Comparison of ENCODE assay signal across 1 cellular context in the genomic region with DNA sequence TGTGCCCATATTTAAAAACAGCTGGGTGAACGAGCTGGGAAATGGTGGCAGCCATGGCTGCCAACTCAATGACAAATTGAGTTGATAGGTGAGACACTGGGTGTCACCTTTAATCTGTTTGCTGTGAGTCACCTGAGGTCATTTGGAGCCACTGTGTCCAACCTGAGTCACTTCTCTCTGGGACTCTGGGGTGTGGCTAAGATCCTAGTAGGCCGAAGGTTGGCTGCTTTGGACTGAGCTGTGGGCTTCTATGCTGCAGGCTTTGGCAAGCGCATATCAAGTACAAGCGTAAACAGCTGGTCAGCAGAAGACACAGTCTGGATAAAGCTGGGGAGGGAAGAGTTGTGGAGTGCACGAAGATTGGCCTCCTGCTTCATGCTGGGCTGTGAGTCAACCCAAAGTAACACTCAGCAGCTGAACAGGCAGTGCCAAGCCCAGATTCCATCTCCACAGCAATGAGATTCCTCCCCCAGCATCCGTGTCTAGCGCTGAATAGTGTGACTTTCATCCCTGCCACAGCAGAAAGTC.
TF ChIP-seq lines count a peak whose summit lies in the region.

No MANE protein-coding gene starts in this region.

TF ChIP-seq in HepG2, 621 proteins besides CTCF, POLR2A, EP300 and RAD21 (continues in another document):
- TF ChIP-seq SOX13 (IDR thresholded peaks at IDR 0.05) (no peak), SOX13 (CRISPR knock-in tag; conservative IDR thresholded peaks at IDR 0.05 in 1 of 2, IDR thresholded peaks at IDR 0.05 in 1 of 2) (peak in 1 of 2 experiments; percentile 12; a peak in 1 of 4 replicates), MED1 (CRISPR knock-in tag; IDR thresholded peaks at IDR 0.05) (peak; percentile 35; the same call in 1 of the 2 replicates), BRCA1 (CRISPR knock-in tag; IDR thresholded peaks at IDR 0.05) (0 out of 2 replicates have a peak, but pooled peaks have one; percentile 27), NR2F1 (CRISPR knock-in tag; IDR thresholded peaks at IDR 0.05) (0 out of 4 replicates have a peak, but pooled peaks of 1 of the 2 experiments have one; percentile 52), TAF15 (IDR thresholded peaks at IDR 0.05; ENCODE audit: low read depth, low read length, poor library complexity, severe bottlenecking) (no peak), MATR3 (CRISPR knock-in tag; IDR thresholded peaks at IDR 0.05) (no peak), ZNF746 (CRISPR knock-in tag; IDR thresholded peaks at IDR 0.05) (no peak), ARNT2 (CRISPR knock-in tag; IDR thresholded peaks at IDR 0.05; ENCODE audit: low read depth) (no peak), ZNF451 (CRISPR knock-in tag; IDR thresholded peaks at IDR 0.05) (no peak), STAG1 (CRISPR knock-in tag; IDR thresholded peaks at IDR 0.05) (no peak), FOXP1 (IDR thresholded peaks at IDR 0.05) (no peak), FOXP1 (CRISPR knock-in tag; IDR thresholded peaks at IDR 0.05) (0 out of 2 replicates have a peak, but pooled peaks have one; percentile 23), MXI1 (IDR thresholded peaks at IDR 0.05; ENCODE audit: borderline replicate concordance, low read depth, low read length) (no peak), ZNF841 (CRISPR knock-in tag; IDR thresholded peaks at IDR 0.05; ENCODE audit: borderline replicate concordance) (no peak), ZNF792 (CRISPR knock-in tag; IDR thresholded peaks at IDR 0.05) (no peak), SKI (IDR thresholded peaks at IDR 0.05; ENCODE audit: partially characterized antibody) (peak; percentile 22), NFATC3 (CRISPR knock-in tag; IDR thresholded peaks at IDR 0.05) (no peak), SOX5 (CRISPR knock-in tag; IDR thresholded peaks at IDR 0.05; ENCODE audit: borderline replicate concordance) (peak; percentile 16; the same call in 1 of the 2 replicates), PHF8 (CRISPR knock-in tag; IDR thresholded peaks at IDR 0.05) (no peak), MEIS1 (CRISPR knock-in tag; IDR thresholded peaks at IDR 0.05; ENCODE audit: borderline replicate concordance) (peak; percentile 23; the same call in 1 of the 2 replicates), RARA (CRISPR knock-in tag; IDR thresholded peaks at IDR 0.05) (peak; percentile 75), KDM5A (IDR thresholded peaks at IDR 0.05; ENCODE audit: borderline replicate concordance, low read length) (no peak), ZFX (CRISPR knock-in tag; IDR thresholded peaks at IDR 0.05; ENCODE audit: low read depth) (0 out of 2 replicates have a peak, but pooled peaks have one; percentile 37), HOXD1 (CRISPR knock-in tag; IDR thresholded peaks at IDR 0.05) (0 out of 2 replicates have a peak, but pooled peaks have one; percentile 41), ARHGAP35 (CRISPR knock-in tag; IDR thresholded peaks at IDR 0.05; ENCODE audit: borderline replicate concordance) (no peak), SAP130 (CRISPR knock-in tag; IDR thresholded peaks at IDR 0.05; ENCODE audit: low read depth) (peak; percentile 30; the same call in 1 of the 2 replicates), ZNF292 (CRISPR knock-in tag; IDR thresholded peaks at IDR 0.05; ENCODE audit: borderline replicate concordance, low read depth) (0 out of 2 replicates have a peak, but pooled peaks have one; percentile 13), PAWR (CRISPR knock-in tag; IDR thresholded peaks at IDR 0.05; ENCODE audit: borderline replicate concordance) (no peak), XRCC5 (optimal IDR thresholded peaks at IDR 0.05; ENCODE audit: low read length) (peak; percentile 15), LCORL (IDR thresholded peaks at IDR 0.05) (no peak), LCORL (CRISPR knock-in tag; IDR thresholded peaks at IDR 0.05) (0 out of 2 replicates have a peak, but pooled peaks have one; percentile 12), GZF1 (CRISPR knock-in tag; IDR thresholded peaks at IDR 0.05) (no peak), RFX5 (IDR thresholded peaks at IDR 0.05; ENCODE audit: low read depth, low read length) (no peak), BHLHE40 (IDR thresholded peaks at IDR 0.05; ENCODE audit: low read length) (0 out of 2 replicates have a peak, but pooled peaks have one; percentile 16), PPARG (CRISPR knock-in tag; conservative IDR thresholded peaks at IDR 0.05) (peak; percentile 90), SSRP1 (CRISPR knock-in tag; IDR thresholded peaks at IDR 0.05) (no peak), HOXA5 (CRISPR knock-in tag; IDR thresholded peaks at IDR 0.05) (no peak), HDAC1 (CRISPR knock-in tag; IDR thresholded peaks at IDR 0.05) (no peak)
- TF ChIP-seq, protein P1, sequence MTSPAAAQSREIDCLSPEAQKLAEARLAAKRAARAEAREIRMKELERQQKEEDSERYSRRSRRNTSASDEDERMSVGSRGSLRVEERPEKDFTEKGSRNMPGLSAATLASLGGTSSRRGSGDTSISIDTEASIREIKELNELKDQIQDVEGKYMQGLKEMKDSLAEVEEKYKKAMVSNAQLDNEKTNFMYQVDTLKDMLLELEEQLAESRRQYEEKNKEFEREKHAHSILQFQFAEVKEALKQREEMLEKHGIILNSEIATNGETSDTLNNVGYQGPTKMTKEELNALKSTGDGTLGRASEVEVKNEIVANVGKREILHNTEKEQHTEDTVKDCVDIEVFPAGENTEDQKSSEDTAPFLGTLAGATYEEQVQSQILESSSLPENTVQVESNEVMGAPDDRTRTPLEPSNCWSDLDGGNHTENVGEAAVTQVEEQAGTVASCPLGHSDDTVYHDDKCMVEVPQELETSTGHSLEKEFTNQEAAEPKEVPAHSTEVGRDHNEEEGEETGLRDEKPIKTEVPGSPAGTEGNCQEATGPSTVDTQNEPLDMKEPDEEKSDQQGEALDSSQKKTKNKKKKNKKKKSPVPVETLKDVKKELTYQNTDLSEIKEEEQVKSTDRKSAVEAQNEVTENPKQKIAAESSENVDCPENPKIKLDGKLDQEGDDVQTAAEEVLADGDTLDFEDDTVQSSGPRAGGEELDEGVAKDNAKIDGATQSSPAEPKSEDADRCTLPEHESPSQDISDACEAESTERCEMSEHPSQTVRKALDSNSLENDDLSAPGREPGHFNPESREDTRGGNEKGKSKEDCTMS (CRISPR knock-in tag; conservative IDR thresholded peaks at IDR 0.05) = no peak
- TF ChIP-seq, protein P2, sequence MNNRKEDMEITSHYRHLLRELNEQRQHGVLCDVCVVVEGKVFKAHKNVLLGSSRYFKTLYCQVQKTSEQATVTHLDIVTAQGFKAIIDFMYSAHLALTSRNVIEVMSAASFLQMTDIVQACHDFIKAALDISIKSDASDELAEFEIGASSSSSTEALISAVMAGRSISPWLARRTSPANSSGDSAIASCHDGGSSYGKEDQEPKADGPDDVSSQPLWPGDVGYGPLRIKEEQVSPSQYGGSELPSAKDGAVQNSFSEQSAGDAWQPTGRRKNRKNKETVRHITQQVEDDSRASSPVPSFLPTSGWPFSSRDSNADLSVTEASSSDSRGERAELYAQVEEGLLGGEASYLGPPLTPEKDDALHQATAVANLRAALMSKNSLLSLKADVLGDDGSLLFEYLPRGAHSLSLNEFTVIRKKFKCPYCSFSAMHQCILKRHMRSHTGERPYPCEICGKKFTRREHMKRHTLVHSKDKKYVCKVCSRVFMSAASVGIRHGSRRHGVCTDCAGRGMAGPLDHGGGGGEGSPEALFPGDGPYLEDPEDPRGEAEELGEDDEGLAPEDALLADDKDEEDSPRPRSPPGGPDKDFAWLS (CRISPR knock-in tag; IDR thresholded peaks at IDR 0.05; ENCODE audit: borderline replicate concordance) = no peak
- TF ChIP-seq, protein P3, sequence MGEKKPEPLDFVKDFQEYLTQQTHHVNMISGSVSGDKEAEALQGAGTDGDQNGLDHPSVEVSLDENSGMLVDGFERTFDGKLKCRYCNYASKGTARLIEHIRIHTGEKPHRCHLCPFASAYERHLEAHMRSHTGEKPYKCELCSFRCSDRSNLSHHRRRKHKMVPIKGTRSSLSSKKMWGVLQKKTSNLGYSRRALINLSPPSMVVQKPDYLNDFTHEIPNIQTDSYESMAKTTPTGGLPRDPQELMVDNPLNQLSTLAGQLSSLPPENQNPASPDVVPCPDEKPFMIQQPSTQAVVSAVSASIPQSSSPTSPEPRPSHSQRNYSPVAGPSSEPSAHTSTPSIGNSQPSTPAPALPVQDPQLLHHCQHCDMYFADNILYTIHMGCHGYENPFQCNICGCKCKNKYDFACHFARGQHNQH (CRISPR knock-in tag; IDR thresholded peaks at IDR 0.05) = 0 out of 2 replicates have a peak, but pooled peaks have one; percentile 42
- TF ChIP-seq, protein P4, sequence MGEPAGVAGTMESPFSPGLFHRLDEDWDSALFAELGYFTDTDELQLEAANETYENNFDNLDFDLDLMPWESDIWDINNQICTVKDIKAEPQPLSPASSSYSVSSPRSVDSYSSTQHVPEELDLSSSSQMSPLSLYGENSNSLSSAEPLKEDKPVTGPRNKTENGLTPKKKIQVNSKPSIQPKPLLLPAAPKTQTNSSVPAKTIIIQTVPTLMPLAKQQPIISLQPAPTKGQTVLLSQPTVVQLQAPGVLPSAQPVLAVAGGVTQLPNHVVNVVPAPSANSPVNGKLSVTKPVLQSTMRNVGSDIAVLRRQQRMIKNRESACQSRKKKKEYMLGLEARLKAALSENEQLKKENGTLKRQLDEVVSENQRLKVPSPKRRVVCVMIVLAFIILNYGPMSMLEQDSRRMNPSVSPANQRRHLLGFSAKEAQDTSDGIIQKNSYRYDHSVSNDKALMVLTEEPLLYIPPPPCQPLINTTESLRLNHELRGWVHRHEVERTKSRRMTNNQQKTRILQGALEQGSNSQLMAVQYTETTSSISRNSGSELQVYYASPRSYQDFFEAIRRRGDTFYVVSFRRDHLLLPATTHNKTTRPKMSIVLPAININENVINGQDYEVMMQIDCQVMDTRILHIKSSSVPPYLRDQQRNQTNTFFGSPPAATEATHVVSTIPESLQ (CRISPR knock-in tag; conservative IDR thresholded peaks at IDR 0.05) = no peak
- TF ChIP-seq, protein P5, sequence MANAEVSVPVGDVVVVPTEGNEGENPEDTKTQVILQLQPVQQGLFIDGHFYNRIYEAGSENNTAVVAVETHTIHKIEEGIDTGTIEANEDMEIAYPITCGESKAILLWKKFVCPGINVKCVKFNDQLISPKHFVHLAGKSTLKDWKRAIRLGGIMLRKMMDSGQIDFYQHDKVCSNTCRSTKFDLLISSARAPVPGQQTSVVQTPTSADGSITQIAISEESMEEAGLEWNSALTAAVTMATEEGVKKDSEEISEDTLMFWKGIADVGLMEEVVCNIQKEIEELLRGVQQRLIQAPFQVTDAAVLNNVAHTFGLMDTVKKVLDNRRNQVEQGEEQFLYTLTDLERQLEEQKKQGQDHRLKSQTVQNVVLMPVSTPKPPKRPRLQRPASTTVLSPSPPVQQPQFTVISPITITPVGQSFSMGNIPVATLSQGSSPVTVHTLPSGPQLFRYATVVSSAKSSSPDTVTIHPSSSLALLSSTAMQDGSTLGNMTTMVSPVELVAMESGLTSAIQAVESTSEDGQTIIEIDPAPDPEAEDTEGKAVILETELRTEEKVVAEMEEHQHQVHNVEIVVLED (CRISPR knock-in tag; IDR thresholded peaks at IDR 0.05; ENCODE audit: borderline replicate concordance) = no peak
- TF ChIP-seq, protein P6, sequence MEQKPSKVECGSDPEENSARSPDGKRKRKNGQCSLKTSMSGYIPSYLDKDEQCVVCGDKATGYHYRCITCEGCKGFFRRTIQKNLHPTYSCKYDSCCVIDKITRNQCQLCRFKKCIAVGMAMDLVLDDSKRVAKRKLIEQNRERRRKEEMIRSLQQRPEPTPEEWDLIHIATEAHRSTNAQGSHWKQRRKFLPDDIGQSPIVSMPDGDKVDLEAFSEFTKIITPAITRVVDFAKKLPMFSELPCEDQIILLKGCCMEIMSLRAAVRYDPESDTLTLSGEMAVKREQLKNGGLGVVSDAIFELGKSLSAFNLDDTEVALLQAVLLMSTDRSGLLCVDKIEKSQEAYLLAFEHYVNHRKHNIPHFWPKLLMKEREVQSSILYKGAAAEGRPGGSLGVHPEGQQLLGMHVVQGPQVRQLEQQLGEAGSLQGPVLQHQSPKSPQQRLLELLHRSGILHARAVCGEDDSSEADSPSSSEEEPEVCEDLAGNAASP (CRISPR knock-in tag; IDR thresholded peaks at IDR 0.05; ENCODE audit: borderline replicate concordance) = peak; percentile 75; the same call in 1 of the 2 replicates
- TF ChIP-seq, protein P7, sequence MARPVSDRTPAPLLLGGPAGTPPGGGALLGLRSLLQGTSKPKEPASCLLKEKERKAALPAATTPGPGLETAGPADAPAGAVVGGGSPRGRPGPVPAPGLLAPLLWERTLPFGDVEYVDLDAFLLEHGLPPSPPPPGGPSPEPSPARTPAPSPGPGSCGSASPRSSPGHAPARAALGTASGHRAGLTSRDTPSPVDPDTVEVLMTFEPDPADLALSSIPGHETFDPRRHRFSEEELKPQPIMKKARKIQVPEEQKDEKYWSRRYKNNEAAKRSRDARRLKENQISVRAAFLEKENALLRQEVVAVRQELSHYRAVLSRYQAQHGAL (CRISPR knock-in tag; IDR thresholded peaks at IDR 0.05; ENCODE audit: not compliant biosample characterization) = no peak
- TF ChIP-seq, protein P8, sequence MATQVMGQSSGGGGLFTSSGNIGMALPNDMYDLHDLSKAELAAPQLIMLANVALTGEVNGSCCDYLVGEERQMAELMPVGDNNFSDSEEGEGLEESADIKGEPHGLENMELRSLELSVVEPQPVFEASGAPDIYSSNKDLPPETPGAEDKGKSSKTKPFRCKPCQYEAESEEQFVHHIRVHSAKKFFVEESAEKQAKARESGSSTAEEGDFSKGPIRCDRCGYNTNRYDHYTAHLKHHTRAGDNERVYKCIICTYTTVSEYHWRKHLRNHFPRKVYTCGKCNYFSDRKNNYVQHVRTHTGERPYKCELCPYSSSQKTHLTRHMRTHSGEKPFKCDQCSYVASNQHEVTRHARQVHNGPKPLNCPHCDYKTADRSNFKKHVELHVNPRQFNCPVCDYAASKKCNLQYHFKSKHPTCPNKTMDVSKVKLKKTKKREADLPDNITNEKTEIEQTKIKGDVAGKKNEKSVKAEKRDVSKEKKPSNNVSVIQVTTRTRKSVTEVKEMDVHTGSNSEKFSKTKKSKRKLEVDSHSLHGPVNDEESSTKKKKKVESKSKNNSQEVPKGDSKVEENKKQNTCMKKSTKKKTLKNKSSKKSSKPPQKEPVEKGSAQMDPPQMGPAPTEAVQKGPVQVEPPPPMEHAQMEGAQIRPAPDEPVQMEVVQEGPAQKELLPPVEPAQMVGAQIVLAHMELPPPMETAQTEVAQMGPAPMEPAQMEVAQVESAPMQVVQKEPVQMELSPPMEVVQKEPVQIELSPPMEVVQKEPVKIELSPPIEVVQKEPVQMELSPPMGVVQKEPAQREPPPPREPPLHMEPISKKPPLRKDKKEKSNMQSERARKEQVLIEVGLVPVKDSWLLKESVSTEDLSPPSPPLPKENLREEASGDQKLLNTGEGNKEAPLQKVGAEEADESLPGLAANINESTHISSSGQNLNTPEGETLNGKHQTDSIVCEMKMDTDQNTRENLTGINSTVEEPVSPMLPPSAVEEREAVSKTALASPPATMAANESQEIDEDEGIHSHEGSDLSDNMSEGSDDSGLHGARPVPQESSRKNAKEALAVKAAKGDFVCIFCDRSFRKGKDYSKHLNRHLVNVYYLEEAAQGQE (IDR thresholded peaks at IDR 0.05; ENCODE audit: borderline replicate concordance in 1 of 2, low read depth in 1 of 2, low read length in 2 of 2) = no peak
